ENCODE assay signal across 1 cellular context in the genomic region with DNA sequence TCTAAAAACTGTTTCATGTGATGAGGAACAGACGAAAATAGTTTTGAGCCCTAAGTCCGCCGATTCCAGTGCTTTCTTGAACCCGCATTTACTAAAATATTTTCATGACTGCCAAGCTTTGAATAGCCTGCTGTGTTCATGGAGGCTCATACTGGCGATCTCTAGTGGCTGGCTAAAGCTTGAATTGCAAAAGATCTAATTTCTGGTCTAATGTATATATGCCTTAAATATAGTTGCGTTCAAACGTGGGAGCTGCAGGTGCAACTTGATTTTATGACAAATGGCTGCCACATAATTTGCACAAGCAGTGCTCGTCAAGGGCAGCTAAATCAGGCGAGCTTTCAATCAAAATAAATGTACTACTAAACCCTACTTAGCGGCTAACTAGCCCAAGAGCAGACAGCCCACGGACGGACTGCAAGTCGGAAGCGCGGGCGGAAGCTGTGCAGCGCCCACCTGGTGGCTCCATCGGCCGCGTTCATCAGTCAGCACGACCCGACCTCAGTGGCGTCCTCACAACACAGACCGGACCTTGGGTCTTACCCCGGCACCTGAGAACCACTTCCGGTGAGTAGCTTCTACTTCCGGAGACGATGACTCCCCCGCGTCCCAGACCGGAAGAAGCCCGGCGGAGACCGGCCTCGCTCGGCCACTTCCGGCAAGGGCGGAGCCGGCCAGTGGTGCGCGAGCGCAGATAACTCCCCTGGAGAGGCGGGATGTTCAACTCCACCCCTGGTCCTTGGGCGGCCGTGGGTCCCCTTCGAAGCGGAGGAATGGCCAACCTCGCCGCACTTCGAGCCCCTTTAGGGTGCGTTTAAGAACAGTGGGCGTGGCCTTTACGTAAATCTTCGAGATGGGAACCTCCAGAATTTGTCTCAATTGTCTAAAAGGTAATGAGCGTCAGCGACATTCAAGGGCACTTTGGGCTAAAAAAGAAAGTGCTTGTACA.
TF ChIP-seq lines count a peak whose summit lies in the region.

No MANE protein-coding gene starts in this region.

TF ChIP-seq in K562, 482 proteins besides CTCF, POLR2A, EP300 and RAD21 (continued from another document and continues in another):
- TF ChIP-seq, protein P1, sequence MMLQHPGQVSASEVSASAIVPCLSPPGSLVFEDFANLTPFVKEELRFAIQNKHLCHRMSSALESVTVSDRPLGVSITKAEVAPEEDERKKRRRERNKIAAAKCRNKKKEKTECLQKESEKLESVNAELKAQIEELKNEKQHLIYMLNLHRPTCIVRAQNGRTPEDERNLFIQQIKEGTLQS (IDR thresholded peaks at IDR 0.05) = peak; percentile 31; the same call in 1 of the 2 replicates
- TF ChIP-seq, protein P1 (CRISPR knock-in tag; conservative IDR thresholded peaks at IDR 0.05) = no peak
- TF ChIP-seq RFX5 (IDR thresholded peaks at IDR 0.05; ENCODE audit: low read depth, low read length) = no peak
- no peak for TF ChIP-seq ZNF699 (CRISPR knock-in tag; IDR thresholded peaks at IDR 0.05; ENCODE audit: insufficient replicate concordance)
- TF ChIP-seq, protein P2, sequence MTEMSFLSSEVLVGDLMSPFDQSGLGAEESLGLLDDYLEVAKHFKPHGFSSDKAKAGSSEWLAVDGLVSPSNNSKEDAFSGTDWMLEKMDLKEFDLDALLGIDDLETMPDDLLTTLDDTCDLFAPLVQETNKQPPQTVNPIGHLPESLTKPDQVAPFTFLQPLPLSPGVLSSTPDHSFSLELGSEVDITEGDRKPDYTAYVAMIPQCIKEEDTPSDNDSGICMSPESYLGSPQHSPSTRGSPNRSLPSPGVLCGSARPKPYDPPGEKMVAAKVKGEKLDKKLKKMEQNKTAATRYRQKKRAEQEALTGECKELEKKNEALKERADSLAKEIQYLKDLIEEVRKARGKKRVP (CRISPR knock-in tag; IDR thresholded peaks at IDR 0.05) = peak; percentile 60; the same call in 1 of the 2 replicates
- TF ChIP-seq, protein P3, sequence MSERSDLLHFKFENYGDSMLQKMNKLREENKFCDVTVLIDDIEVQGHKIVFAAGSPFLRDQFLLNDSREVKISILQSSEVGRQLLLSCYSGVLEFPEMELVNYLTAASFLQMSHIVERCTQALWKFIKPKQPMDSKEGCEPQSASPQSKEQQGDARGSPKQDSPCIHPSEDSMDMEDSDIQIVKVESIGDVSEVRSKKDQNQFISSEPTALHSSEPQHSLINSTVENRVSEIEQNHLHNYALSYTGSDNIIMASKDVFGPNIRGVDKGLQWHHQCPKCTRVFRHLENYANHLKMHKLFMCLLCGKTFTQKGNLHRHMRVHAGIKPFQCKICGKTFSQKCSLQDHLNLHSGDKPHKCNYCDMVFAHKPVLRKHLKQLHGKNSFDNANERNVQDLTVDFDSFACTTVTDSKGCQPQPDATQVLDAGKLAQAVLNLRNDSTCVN (CRISPR knock-in tag; IDR thresholded peaks at IDR 0.05) = 0 out of 2 replicates have a peak, but pooled peaks have one; percentile 12
- no peak for TF ChIP-seq HLTF (IDR thresholded peaks at IDR 0.05)
- TF ChIP-seq ZBED1 (IDR thresholded peaks at IDR 0.05) = peak; percentile 60
- peak; percentile 22; the same call in 1 of the 2 replicates for TF ChIP-seq HDAC6 (IDR thresholded peaks at IDR 0.05; ENCODE audit: low read depth, low read length)
- TF ChIP-seq, protein P4, sequence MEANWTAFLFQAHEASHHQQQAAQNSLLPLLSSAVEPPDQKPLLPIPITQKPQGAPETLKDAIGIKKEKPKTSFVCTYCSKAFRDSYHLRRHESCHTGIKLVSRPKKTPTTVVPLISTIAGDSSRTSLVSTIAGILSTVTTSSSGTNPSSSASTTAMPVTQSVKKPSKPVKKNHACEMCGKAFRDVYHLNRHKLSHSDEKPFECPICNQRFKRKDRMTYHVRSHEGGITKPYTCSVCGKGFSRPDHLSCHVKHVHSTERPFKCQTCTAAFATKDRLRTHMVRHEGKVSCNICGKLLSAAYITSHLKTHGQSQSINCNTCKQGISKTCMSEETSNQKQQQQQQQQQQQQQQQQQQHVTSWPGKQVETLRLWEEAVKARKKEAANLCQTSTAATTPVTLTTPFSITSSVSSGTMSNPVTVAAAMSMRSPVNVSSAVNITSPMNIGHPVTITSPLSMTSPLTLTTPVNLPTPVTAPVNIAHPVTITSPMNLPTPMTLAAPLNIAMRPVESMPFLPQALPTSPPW (CRISPR knock-in tag; IDR thresholded peaks at IDR 0.05) = peak; percentile 73
- TF ChIP-seq, protein P5, sequence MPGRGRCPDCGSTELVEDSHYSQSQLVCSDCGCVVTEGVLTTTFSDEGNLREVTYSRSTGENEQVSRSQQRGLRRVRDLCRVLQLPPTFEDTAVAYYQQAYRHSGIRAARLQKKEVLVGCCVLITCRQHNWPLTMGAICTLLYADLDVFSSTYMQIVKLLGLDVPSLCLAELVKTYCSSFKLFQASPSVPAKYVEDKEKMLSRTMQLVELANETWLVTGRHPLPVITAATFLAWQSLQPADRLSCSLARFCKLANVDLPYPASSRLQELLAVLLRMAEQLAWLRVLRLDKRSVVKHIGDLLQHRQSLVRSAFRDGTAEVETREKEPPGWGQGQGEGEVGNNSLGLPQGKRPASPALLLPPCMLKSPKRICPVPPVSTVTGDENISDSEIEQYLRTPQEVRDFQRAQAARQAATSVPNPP (IDR thresholded peaks at IDR 0.05; ENCODE audit: borderline replicate concordance, insufficient read depth, insufficient read length) = no peak
- no peak for TF ChIP-seq ZNF174 (CRISPR knock-in tag; IDR thresholded peaks at IDR 0.05)
- TF ChIP-seq, protein P6, sequence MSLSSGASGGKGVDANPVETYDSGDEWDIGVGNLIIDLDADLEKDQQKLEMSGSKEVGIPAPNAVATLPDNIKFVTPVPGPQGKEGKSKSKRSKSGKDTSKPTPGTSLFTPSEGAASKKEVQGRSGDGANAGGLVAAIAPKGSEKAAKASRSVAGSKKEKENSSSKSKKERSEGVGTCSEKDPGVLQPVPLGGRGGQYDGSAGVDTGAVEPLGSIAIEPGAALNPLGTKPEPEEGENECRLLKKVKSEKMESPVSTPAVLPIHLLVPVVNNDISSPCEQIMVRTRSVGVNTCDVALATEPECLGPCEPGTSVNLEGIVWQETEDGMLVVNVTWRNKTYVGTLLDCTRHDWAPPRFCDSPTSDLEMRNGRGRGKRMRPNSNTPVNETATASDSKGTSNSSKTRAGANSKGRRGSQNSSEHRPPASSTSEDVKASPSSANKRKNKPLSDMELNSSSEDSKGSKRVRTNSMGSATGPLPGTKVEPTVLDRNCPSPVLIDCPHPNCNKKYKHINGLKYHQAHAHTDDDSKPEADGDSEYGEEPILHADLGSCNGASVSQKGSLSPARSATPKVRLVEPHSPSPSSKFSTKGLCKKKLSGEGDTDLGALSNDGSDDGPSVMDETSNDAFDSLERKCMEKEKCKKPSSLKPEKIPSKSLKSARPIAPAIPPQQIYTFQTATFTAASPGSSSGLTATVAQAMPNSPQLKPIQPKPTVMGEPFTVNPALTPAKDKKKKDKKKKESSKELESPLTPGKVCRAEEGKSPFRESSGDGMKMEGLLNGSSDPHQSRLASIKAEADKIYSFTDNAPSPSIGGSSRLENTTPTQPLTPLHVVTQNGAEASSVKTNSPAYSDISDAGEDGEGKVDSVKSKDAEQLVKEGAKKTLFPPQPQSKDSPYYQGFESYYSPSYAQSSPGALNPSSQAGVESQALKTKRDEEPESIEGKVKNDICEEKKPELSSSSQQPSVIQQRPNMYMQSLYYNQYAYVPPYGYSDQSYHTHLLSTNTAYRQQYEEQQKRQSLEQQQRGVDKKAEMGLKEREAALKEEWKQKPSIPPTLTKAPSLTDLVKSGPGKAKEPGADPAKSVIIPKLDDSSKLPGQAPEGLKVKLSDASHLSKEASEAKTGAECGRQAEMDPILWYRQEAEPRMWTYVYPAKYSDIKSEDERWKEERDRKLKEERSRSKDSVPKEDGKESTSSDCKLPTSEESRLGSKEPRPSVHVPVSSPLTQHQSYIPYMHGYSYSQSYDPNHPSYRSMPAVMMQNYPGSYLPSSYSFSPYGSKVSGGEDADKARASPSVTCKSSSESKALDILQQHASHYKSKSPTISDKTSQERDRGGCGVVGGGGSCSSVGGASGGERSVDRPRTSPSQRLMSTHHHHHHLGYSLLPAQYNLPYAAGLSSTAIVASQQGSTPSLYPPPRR (CRISPR knock-in tag; IDR thresholded peaks at IDR 0.05; ENCODE audit: borderline replicate concordance) = 0 out of 2 replicates have a peak, but pooled peaks have one; percentile 73
- TF ChIP-seq, protein P7, sequence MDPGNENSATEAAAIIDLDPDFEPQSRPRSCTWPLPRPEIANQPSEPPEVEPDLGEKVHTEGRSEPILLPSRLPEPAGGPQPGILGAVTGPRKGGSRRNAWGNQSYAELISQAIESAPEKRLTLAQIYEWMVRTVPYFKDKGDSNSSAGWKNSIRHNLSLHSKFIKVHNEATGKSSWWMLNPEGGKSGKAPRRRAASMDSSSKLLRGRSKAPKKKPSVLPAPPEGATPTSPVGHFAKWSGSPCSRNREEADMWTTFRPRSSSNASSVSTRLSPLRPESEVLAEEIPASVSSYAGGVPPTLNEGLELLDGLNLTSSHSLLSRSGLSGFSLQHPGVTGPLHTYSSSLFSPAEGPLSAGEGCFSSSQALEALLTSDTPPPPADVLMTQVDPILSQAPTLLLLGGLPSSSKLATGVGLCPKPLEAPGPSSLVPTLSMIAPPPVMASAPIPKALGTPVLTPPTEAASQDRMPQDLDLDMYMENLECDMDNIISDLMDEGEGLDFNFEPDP (CRISPR knock-in tag; IDR thresholded peaks at IDR 0.05) = no peak
- TF ChIP-seq NR2C2 (CRISPR knock-in tag; IDR thresholded peaks at IDR 0.05) = peak; percentile 96
- TF ChIP-seq NR2C2 (tag; IDR thresholded peaks at IDR 0.05) = peak; percentile 99
- no peak for TF ChIP-seq MCM2 (IDR thresholded peaks at IDR 0.05; ENCODE audit: low read depth)
- TF ChIP-seq, protein P8, sequence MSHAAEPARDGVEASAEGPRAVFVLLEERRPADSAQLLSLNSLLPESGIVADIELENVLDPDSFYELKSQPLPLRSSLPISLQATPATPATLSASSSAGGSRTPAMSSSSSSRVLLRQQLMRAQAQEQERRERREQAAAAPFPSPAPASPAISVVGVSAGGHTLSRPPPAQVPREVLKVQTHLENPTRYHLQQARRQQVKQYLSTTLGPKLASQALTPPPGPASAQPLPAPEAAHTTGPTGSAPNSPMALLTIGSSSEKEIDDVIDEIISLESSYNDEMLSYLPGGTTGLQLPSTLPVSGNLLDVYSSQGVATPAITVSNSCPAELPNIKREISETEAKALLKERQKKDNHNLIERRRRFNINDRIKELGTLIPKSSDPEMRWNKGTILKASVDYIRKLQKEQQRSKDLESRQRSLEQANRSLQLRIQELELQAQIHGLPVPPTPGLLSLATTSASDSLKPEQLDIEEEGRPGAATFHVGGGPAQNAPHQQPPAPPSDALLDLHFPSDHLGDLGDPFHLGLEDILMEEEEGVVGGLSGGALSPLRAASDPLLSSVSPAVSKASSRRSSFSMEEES (CRISPR knock-in tag; IDR thresholded peaks at IDR 0.05) = no peak
- TF ChIP-seq WHSC1 (IDR thresholded peaks at IDR 0.05; ENCODE audit: low read length) = no peak
- TF ChIP-seq CCAR2 (IDR thresholded peaks at IDR 0.05; ENCODE audit: low read depth, low read length) = no peak
- no peak for TF ChIP-seq SAFB2 (IDR thresholded peaks at IDR 0.05; ENCODE audit: borderline replicate concordance, low read depth, low read length, severe bottlenecking)
- TF ChIP-seq XRCC5 (IDR thresholded peaks at IDR 0.05; ENCODE audit: low read depth, low read length) = peak; percentile 26; the same call in 1 of the 2 replicates
- peak; percentile 28; the same call in 1 of the 2 replicates for TF ChIP-seq SPI1 (IDR thresholded peaks at IDR 0.05; ENCODE audit: borderline replicate concordance, low read depth, low read length)
- TF ChIP-seq HDGF (IDR thresholded peaks at IDR 0.05) = no peak
- no peak for TF ChIP-seq ZNF282 (CRISPR knock-in tag; IDR thresholded peaks at IDR 0.05)
- TF ChIP-seq KLF16 (IDR thresholded peaks at IDR 0.05) = peak; percentile 78
- TF ChIP-seq, protein P9, sequence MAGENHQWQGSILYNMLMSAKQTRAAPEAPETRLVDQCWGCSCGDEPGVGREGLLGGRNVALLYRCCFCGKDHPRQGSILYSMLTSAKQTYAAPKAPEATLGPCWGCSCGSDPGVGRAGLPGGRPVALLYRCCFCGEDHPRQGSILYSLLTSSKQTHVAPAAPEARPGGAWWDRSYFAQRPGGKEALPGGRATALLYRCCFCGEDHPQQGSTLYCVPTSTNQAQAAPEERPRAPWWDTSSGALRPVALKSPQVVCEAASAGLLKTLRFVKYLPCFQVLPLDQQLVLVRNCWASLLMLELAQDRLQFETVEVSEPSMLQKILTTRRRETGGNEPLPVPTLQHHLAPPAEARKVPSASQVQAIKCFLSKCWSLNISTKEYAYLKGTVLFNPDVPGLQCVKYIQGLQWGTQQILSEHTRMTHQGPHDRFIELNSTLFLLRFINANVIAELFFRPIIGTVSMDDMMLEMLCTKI (IDR thresholded peaks at IDR 0.05; ENCODE audit: partially characterized antibody) = no peak
- TF ChIP-seq COPS2 (conservative IDR thresholded peaks at IDR 0.05) = no peak
- TF ChIP-seq, protein P10, sequence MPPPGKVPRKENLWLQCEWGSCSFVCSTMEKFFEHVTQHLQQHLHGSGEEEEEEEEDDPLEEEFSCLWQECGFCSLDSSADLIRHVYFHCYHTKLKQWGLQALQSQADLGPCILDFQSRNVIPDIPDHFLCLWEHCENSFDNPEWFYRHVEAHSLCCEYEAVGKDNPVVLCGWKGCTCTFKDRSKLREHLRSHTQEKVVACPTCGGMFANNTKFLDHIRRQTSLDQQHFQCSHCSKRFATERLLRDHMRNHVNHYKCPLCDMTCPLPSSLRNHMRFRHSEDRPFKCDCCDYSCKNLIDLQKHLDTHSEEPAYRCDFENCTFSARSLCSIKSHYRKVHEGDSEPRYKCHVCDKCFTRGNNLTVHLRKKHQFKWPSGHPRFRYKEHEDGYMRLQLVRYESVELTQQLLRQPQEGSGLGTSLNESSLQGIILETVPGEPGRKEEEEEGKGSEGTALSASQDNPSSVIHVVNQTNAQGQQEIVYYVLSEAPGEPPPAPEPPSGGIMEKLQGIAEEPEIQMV (tag; conservative IDR thresholded peaks at IDR 0.05; ENCODE audit: low read depth) = no peak
- TF ChIP-seq POLR2H (tag; IDR thresholded peaks at IDR 0.05; ENCODE audit: low read depth) = peak; percentile 92
- TF ChIP-seq RAD51 (IDR thresholded peaks at IDR 0.05; ENCODE audit: borderline replicate concordance, low read depth) = no peak
- no peak for TF ChIP-seq ZNF76 (CRISPR knock-in tag; IDR thresholded peaks at IDR 0.05; ENCODE audit: borderline replicate concordance)
- TF ChIP-seq NR2C1 (IDR thresholded peaks at IDR 0.05) = peak; percentile 98
- peak; percentile 99 for TF ChIP-seq NR2C1 (tag; IDR thresholded peaks at IDR 0.05)
- no peak for TF ChIP-seq ZNF785 (CRISPR knock-in tag; IDR thresholded peaks at IDR 0.05)
- peak; percentile 94 for TF ChIP-seq POLR2G (IDR thresholded peaks at IDR 0.05; ENCODE audit: low read depth, low read length)
- no peak for TF ChIP-seq ZNF707 (CRISPR knock-in tag; conservative IDR thresholded peaks at IDR 0.05)
- TF ChIP-seq RBM39 (optimal IDR thresholded peaks at IDR 0.05; ENCODE audit: low read depth, low read length) = no peak
- TF ChIP-seq NFIC (IDR thresholded peaks at IDR 0.05) = no peak
- TF ChIP-seq, protein P11, sequence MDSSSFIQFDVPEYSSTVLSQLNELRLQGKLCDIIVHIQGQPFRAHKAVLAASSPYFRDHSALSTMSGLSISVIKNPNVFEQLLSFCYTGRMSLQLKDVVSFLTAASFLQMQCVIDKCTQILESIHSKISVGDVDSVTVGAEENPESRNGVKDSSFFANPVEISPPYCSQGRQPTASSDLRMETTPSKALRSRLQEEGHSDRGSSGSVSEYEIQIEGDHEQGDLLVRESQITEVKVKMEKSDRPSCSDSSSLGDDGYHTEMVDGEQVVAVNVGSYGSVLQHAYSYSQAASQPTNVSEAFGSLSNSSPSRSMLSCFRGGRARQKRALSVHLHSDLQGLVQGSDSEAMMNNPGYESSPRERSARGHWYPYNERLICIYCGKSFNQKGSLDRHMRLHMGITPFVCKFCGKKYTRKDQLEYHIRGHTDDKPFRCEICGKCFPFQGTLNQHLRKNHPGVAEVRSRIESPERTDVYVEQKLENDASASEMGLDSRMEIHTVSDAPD (CRISPR knock-in tag; IDR thresholded peaks at IDR 0.05) = no peak
